Comparison of ENCODE assay signal across 8 cellular contexts in genomic region chr9:115015018-115015635, GRCh38.
DNase-seq lines count a peak whose midpoint lies in the region; ATAC-seq and TF ChIP-seq lines count a peak whose summit lies in the region.

No MANE protein-coding gene starts in this region.

- 75% methylated on average over 4 of the region's 4 CpGs; no CpG with 5 or more reads in 1 of the 2 donors for WGBS in transverse colon (ENCODE audit: low coverage in 1 of 2), 2 donors

- no peak overlapping the region for H3K27ac ChIP-seq in C4-2B
- no peak overlapping the region for H3K27ac ChIP-seq in SU-DHL-6 (ENCODE audit: low read depth, low read length)
- H3K27ac ChIP-seq in transverse colon = no peak overlapping the region

- H3K9ac ChIP-seq in SU-DHL-6 (ENCODE audit: low read length) = no peak overlapping the region

- no peak overlapping the region for H3K4me3 ChIP-seq in SU-DHL-6 (ENCODE audit: insufficient read depth, low read length, poor library complexity, severe bottlenecking)
- no peak overlapping the region for H3K4me3 ChIP-seq in transverse colon

- no peaks in the 10 kb centered on the region for H4K20me1 ChIP-seq in SU-DHL-6 (ENCODE audit: low read depth, low read length)

- in situ Hi-C loops in transverse colon (cut with MboI; ENCODE audit: low pct_ligation_motif_present in 1 of 4, low pct_unique_long_range_greater_than_20kb in 1 of 4, low sequenced_read_pairs in 3 of 4) = loop anchor here in 2 of 4 donors (10.0 to 25.0 kb wide), 2 partner anchors 578 to 610 kb away; no protein-coding TSS in a partner anchor

- peaks cover 5% of the 10 kb centered on the region for H3K36me3 Mint-ChIP-seq in HFFc6 (ENCODE audit: low read depth)

- H3K27me3 ChIP-seq in SU-DHL-6 (ENCODE audit: low read length) (no peaks in the 10 kb centered on the region), transverse colon (no peaks in the 10 kb centered on the region)

- TF ChIP-seq CTCF in C4-2B (conservative IDR thresholded peaks at IDR 0.05) = peak; percentile 78
- peak; percentile 90 for TF ChIP-seq CTCF in HFFc6 (IDR thresholded peaks at IDR 0.05)
- peak; percentile 44 for TF ChIP-seq CTCF in SU-DHL-6 (IDR thresholded peaks at IDR 0.05; ENCODE audit: insufficient read depth, low read length, poor library complexity, severe bottlenecking)
- TF ChIP-seq CTCF in transverse colon (IDR thresholded peaks at IDR 0.05) = peak; percentile 50 to 61 (median 52)

- no peaks in the 10 kb centered on the region for H3F3A ChIP-seq in SU-DHL-6 (ENCODE audit: insufficient read depth)

- H3K79me2 ChIP-seq in SU-DHL-6 (ENCODE audit: insufficient read depth, low read length) = no peaks in the 10 kb centered on the region

- H3K4me3 Mint-ChIP-seq in HFFc6 = no peak overlapping the region

- peaks cover 34% of the 10 kb centered on the region for H3K4me1 Mint-ChIP-seq in HFFc6 (ENCODE audit: low read depth)

- no peaks in the 10 kb centered on the region for H3K9me3 Mint-ChIP-seq in HFFc6

- no peaks in the 10 kb centered on the region for H3K9me2 ChIP-seq in SU-DHL-6 (replicated peaks; ENCODE audit: insufficient read depth, low read length)

- DNase-seq in HFFc6 = peak; percentile 40
- DNase-seq in left ventricle myocardium superior = no peak
- DNase-seq in transverse colon = peak; percentile 28
- no peak for DNase-seq in activated gamma-delta T cell treated with Interleukin-2 at 50 U/mL for 16 hours
- no peak for DNase-seq in stimulated activated CD4-positive, alpha-beta T cell treated with anti-CD3 and anti-CD28 coated beads, Interleukin-4, amount 100 ng/mL, for 24 hours

- H3K27me3 Mint-ChIP-seq in HFFc6 (ENCODE audit: insufficient read depth) = peaks cover 13% of the 10 kb centered on the region

- no peak overlapping the region for H2AFZ ChIP-seq in SU-DHL-6 (ENCODE audit: low read depth, low read length, severe bottlenecking)

- H3K9me3 ChIP-seq in SU-DHL-6 (ENCODE audit: insufficient read depth, low read length) (no peaks in the 10 kb centered on the region), transverse colon (no peaks in the 10 kb centered on the region)

- no peak for TF ChIP-seq EP300 in transverse colon (IDR thresholded peaks at IDR 0.05; ENCODE audit: low read depth)

- ATAC-seq in left ventricle myocardium superior (peak; percentile 72), GM21717 (IDR thresholded peaks at IDR 0.05; ENCODE audit: unreplicated experiment) (no peak)

- intact Hi-C loops in left ventricle myocardium superior (cut with micrococcal nuclease) (loop anchor here (10.0 kb wide), 1 partner anchor 100 kb away; no protein-coding TSS in a partner anchor), transverse colon (cut with DNase I; ENCODE audit: low total_unique reads) (loop anchor here (10.0 kb wide), 1 partner anchor 510 kb away; no protein-coding TSS in a partner anchor)

- no peaks in the 10 kb centered on the region for H3K36me3 ChIP-seq in SU-DHL-6 (ENCODE audit: low read length)
- H3K36me3 ChIP-seq in transverse colon = no peaks in the 10 kb centered on the region

- peaks cover 0 to 6% (median 0%) of the 10 kb centered on the region in 4 donors for H3K4me1 ChIP-seq in transverse colon

- no peak overlapping the region for H3K4me2 ChIP-seq in SU-DHL-6 (ENCODE audit: low read depth, low read length, poor library complexity, severe bottlenecking)

- no peak for TF ChIP-seq POLR2A in transverse colon (IDR thresholded peaks at IDR 0.05)

- no peak overlapping the region for H3K27ac Mint-ChIP-seq in HFFc6

Comparison
In these comparisons a context has a peak if more than half of its experiments do, and no peak if none do; other contexts are left out.
1. DNase-seq: peak in HFFc6 (single experiment) and transverse colon (single experiment); none in left ventricle myocardium superior (single experiment), activated gamma-delta T cell treated with Interleukin-2 at 50 U/mL for 16 hours (single experiment) and stimulated activated CD4-positive, alpha-beta T cell treated with anti-CD3 and anti-CD28 coated beads, Interleukin-4, amount 100 ng/mL, for 24 hours (single experiment).
2. Peak in every context shown above with its lines, with median percentiles within 50 percentile points of each other: CTCF ChIP-seq.